In the genomic region with DNA sequence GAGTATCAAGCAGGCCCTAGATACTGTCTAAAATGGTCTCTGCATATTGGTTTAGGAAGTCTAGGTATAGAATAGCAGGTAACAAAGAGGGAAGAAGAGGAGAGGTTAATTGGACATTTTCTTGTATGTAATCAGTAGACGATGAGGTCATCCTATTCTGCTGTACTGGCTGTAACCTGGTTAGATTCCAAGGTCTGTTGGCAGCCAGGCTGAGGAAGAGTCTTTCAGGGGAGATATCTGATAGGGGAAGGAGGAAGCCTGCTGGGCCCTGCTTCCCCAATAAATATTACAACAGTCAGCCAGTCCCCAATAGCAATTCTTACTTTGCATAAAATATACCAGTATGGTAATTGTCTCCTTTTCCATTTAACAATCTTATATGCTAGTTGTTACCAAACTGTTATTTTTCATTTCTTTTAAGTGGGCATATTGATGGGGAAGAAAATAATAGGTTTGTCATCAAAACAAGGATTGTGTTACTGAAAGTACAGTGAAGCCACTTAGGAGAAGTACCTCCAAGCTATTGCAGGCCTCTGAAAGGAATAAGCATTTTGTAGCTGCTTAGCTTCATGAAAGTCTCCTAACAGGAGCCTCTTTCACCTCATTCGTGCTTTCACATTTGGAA, we compare ENCODE assay signal across 9 cellular contexts.
DNase-seq lines count a peak whose midpoint lies in the region; ATAC-seq lines count a peak whose summit lies in the region.
"Had no signal": no experiment of that assay in that cellular context is flagged by ENCODE, and none has a peak within 500 bp of the region (broad histone marks: within the 10 kb centered on the region; RNA-seq: fewer than 3 reads in every experiment).

No MANE protein-coding gene starts in this region.

- no peak overlapping the region for H3K9ac ChIP-seq in BLaER1

- peaks cover 68% of the 10 kb centered on the region for H3K36me3 ChIP-seq in BLaER1

- H3K27ac Mint-ChIP-seq in memory B cell, result peak overlapping the region; percentile 2

- no peak overlapping the region for H3K27ac ChIP-seq in BLaER1

- H3K4me2 ChIP-seq in BLaER1, result 0 out of 2 replicates have a peak overlapping the region, but pooled peaks have one; percentile 4

- H3K4me3 Mint-ChIP-seq in memory B cell, result no peak overlapping the region

- H3K27me3 Mint-ChIP-seq in memory B cell, result no peaks in the 10 kb centered on the region

- no peaks in the 10 kb centered on the region for H3K9me3 Mint-ChIP-seq in memory B cell

- H4K20me1 ChIP-seq in BLaER1, result no peaks in the 10 kb centered on the region; the same call in 1 of the 2 replicates

- no peak for ATAC-seq in memory B cell (ENCODE audit: low read depth)
- no peak for ATAC-seq in GM18498 (IDR thresholded peaks at IDR 0.05; ENCODE audit: unreplicated experiment)
- no peak for ATAC-seq in GM19351 (IDR thresholded peaks at IDR 0.05; ENCODE audit: unreplicated experiment)

- H3K4me1 Mint-ChIP-seq in memory B cell, result peaks cover 8% of the 10 kb centered on the region

- no peaks in the 10 kb centered on the region for H3K27me3 ChIP-seq in BLaER1

- DNase-seq in NCI-H2081 (lab: John Stamatoyannopoulos, UW) (peak; percentile 20 to 72), cerebellar nuclear complex (lab: John Stamatoyannopoulos, UW) (peak; percentile 59 to 80), memory B cell (ENCODE audit: low spot score in 2 of 2) (no peak), NCI-H345 (lab: John Stamatoyannopoulos, UW) (no peak), NCI-H1417 treated with DMSO at 0.1 percent for 48 hours (lab: John Stamatoyannopoulos, UW) (no peak)
- DNase-seq: NCI-H526 had no signal

- H3K4me3 ChIP-seq in BLaER1, result no peak overlapping the region

- no peaks in the 10 kb centered on the region for H3K9me3 ChIP-seq in BLaER1

- H3K36me3 Mint-ChIP-seq in memory B cell, result peaks cover 32% of the 10 kb centered on the region

- H3K4me1 ChIP-seq in BLaER1, result peaks cover 43% of the 10 kb centered on the region

Comparison
In these comparisons a context has a peak if more than half of its experiments do, and no peak if none do; other contexts are left out.
1. DNase-seq: peak in NCI-H2081 (2 of 2) and cerebellar nuclear complex (2 of 2); none in memory B cell (0 of 2), NCI-H345 (single experiment) and NCI-H1417 treated with DMSO at 0.1 percent for 48 hours (single experiment).